ENCODE assay signal across 21 cellular contexts in the genomic region with DNA sequence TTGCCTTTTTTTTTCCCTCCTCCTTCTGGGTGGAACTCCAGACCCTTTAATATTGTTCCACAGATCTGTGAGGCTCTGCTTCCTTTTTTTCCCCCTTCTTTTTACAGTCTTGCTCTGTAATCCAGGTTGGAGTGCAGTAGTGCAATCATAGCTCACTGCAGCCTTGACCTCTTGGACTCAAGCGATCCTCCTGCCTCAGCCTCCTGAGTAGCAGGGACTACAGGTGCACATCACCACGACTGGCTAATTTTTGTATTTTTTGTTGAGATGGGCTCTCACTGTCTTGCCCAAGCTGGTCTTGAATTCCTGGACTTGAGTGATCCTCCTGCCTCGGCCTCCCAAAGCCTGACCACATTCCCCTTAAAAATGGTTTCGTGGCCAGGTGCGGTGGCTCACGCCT. TPM values are rescaled to one million over a fixed set of nuclear protein-coding genes. Genes with fewer than 3 reads are reported as not detected.
DNase-seq lines count a peak whose midpoint lies in the region; ATAC-seq and TF ChIP-seq lines count a peak whose summit lies in the region.
"Had no signal": no experiment of that assay in that cellular context is flagged by ENCODE, and none has a peak within 500 bp of the region (broad histone marks: within the 10 kb centered on the region; RNA-seq: fewer than 3 reads in every experiment).

No MANE protein-coding gene starts in this region.

- peak overlapping the region; percentile 26 for H3K27ac Mint-ChIP-seq in T-helper 1 cell treated with Interleukin-12 subunit alpha and Interleukin-12 subunit beta and Interleukin-4 antibody, amounts not matched to agents 30 μg/mL and 1 μg/mL, for 36 hours

- peaks cover 34% of the 10 kb centered on the region for H3K36me3 Mint-ChIP-seq in T-helper 1 cell treated with Interleukin-12 subunit alpha and Interleukin-12 subunit beta and Interleukin-4 antibody, amounts not matched to agents 30 μg/mL and 1 μg/mL, for 36 hours (ENCODE audit: low read depth)

- no peaks in the 10 kb centered on the region for H3K27me3 Mint-ChIP-seq in T-helper 1 cell treated with Interleukin-12 subunit alpha and Interleukin-12 subunit beta and Interleukin-4 antibody, amounts not matched to agents 30 μg/mL and 1 μg/mL, for 36 hours (ENCODE audit: low read depth)
- H3K27me3 Mint-ChIP-seq: IgD-negative memory B cell had no signal

- no peak overlapping the region for H3K4me3 Mint-ChIP-seq in T-helper 1 cell treated with Interleukin-12 subunit alpha and Interleukin-12 subunit beta and Interleukin-4 antibody, amounts not matched to agents 30 μg/mL and 1 μg/mL, for 36 hours
- H3K4me3 Mint-ChIP-seq: IgD-negative memory B cell had no signal

- peak overlapping the region; percentile 42 for H3K27ac ChIP-seq in 22Rv1
- H3K27ac ChIP-seq in VCaP = peak overlapping the region; percentile 87
- H3K27ac ChIP-seq: HL-60 had no signal

- no peak for ATAC-seq in sciatic nerve
- ATAC-seq in HG02588 (IDR thresholded peaks at IDR 0.05; ENCODE audit: unreplicated experiment) = no peak

- H3K4me1 Mint-ChIP-seq in T-helper 1 cell treated with Interleukin-12 subunit alpha and Interleukin-12 subunit beta and Interleukin-4 antibody, amounts not matched to agents 30 μg/mL and 1 μg/mL, for 36 hours (ENCODE audit: low read depth) = peaks cover 34% of the 10 kb centered on the region

- no peaks in the 10 kb centered on the region for H3K9me3 Mint-ChIP-seq in T-helper 1 cell treated with Interleukin-12 subunit alpha and Interleukin-12 subunit beta and Interleukin-4 antibody, amounts not matched to agents 30 μg/mL and 1 μg/mL, for 36 hours
- H3K9me3 Mint-ChIP-seq: IgD-negative memory B cell had no signal

- no peak for TF ChIP-seq CTCF in 22Rv1 (IDR thresholded peaks at IDR 0.05)
- no peak for TF ChIP-seq CTCF in VCaP (conservative IDR thresholded peaks at IDR 0.05)

- DNase-seq in T-helper 1 cell = no peak
- DNase-seq in sciatic nerve (ENCODE audit: low spot score) = peak; percentile 10
- DNase-seq in GM19238 (ENCODE audit: insufficient read length, low spot score) = no peak
- DNase-seq in SHP77 treated with DMSO at 0.1 percent for 48 hours (lab: John Stamatoyannopoulos, UW) = no peak
- DNase-seq: 8988T; DMS 273 treated with DMSO at 0.1 percent for 48 hours; DND-41; Kasumi-1; MG63; NCI-H1048; NCI-H1436 treated with DMSO at 0.1 percent for 48 hours; NCI-H2029 treated with DMSO at 0.1 percent for 48 hours; NCI-H748 treated with DMSO at 0.1 percent for 48 hours; NK-92 treated with Interleukin-12 subunit alpha and Interleukin-12 subunit beta, amount 100 ng/mL, for 24 hours; Right ventricle myocardium superior had no signal

- intact Hi-C loops in sciatic nerve (cut with DNase I) = no loop called here

RNA-seq across cellular contexts. Expression of a gene that starts 26.8 kb away (rescaled TPM):
- total RNA-seq in sciatic nerve = 51.4 TPM

RNA-seq across cellular contexts. Expression of a gene that starts 42.1 kb away (rescaled TPM):
- 37.9 TPM for total RNA-seq in sciatic nerve
